In genomic region chr5:167730656-167731055, GRCh38 we compare ENCODE assay signal across 19 cellular contexts.
"Had no signal": no experiment of that assay in that cellular context is flagged by ENCODE, and none has a peak within 500 bp of the region (broad histone marks: within the 10 kb centered on the region; RNA-seq: fewer than 3 reads in every experiment).

No MANE protein-coding gene starts in this region.

- H3K4me1 Mint-ChIP-seq: activated B cell treated with CpG ODN at 0.5 μM for 24 hours; activated CD4-positive, alpha-beta T cell treated with anti-CD3 and anti-CD28 coated beads, Interleukin-2, amount 10 ng/mL, durations not matched to agents 24 days and 14 days; memory B cell had no signal

- H3K4me3 Mint-ChIP-seq: activated B cell treated with CpG ODN at 0.5 μM for 24 hours; activated CD4-positive, alpha-beta T cell treated with anti-CD3 and anti-CD28 coated beads, Interleukin-2, amount 10 ng/mL, durations not matched to agents 24 days and 14 days; activated naive CD8-positive, alpha-beta T cell; activated T-cell treated with anti-CD3 and anti-CD28 coated beads, Interleukin-2, amount 50 U/mL, for 72 hours; endodermal cell; memory B cell; natural killer cell treated with Interleukin-12 subunit alpha and Interleukin-12 subunit beta and Interleukin-15 and Interleukin-18, amount 100 ng/mL, for 72 hours had no signal

- H3K27me3 ChIP-seq: ascending aorta, cardiac muscle cell, dorsolateral prefrontal cortex, tibial artery had no signal

- H3K4me1 ChIP-seq: ascending aorta, left ventricle myocardium inferior, tibial artery had no signal

- DNase-seq: activated B cell treated with CpG ODN at 0.5 μM for 24 hours; activated CD4-positive, alpha-beta T cell treated with anti-CD3 and anti-CD28 coated beads, Interleukin-2, amount 10 ng/mL, durations not matched to agents 24 days and 14 days; activated CD8-positive, alpha-beta memory T cell treated with anti-CD3 and anti-CD28 coated beads, Interleukin-2, amount 50 U/mL, for 48 hours; activated gamma-delta T cell treated with Interleukin-2 at 50 U/mL for 16 hours; activated T-cell treated with anti-CD3 and anti-CD28 coated beads, Interleukin-2, amount 50 U/mL, for 72 hours; dorsolateral prefrontal cortex; endodermal cell; erythroblast; glutamatergic neuron; hypothalamus; left ventricle myocardium inferior; posterior cingulate gyrus; retina; tibial artery had no signal

- H3K9me3 ChIP-seq: ascending aorta, left ventricle myocardium inferior, tibial artery had no signal

- H3K36me3 Mint-ChIP-seq: activated naive CD8-positive, alpha-beta T cell; memory B cell; natural killer cell treated with Interleukin-12 subunit alpha and Interleukin-12 subunit beta and Interleukin-15 and Interleukin-18, amount 100 ng/mL, for 72 hours had no signal

- ATAC-seq: natural killer cell treated with Interleukin-12 subunit alpha and Interleukin-12 subunit beta and Interleukin-15 and Interleukin-18, amount 100 ng/mL, for 72 hours had no signal

- H3K4me3 ChIP-seq: ascending aorta, cardiac muscle cell, dorsolateral prefrontal cortex, left ventricle myocardium inferior, tibial artery had no signal

- H3K9me3 Mint-ChIP-seq: activated B cell treated with CpG ODN at 0.5 μM for 24 hours; activated CD4-positive, alpha-beta T cell treated with anti-CD3 and anti-CD28 coated beads, Interleukin-2, amount 10 ng/mL, durations not matched to agents 24 days and 14 days; activated T-cell treated with anti-CD3 and anti-CD28 coated beads, Interleukin-2, amount 50 U/mL, for 72 hours; endodermal cell; natural killer cell treated with Interleukin-12 subunit alpha and Interleukin-12 subunit beta and Interleukin-15 and Interleukin-18, amount 100 ng/mL, for 72 hours had no signal

- H3K27me3 Mint-ChIP-seq: activated B cell treated with CpG ODN at 0.5 μM for 24 hours; activated CD4-positive, alpha-beta T cell treated with anti-CD3 and anti-CD28 coated beads, Interleukin-2, amount 10 ng/mL, durations not matched to agents 24 days and 14 days; activated naive CD8-positive, alpha-beta T cell; memory B cell; natural killer cell treated with Interleukin-12 subunit alpha and Interleukin-12 subunit beta and Interleukin-15 and Interleukin-18, amount 100 ng/mL, for 72 hours had no signal

- H3K36me3 ChIP-seq: ascending aorta, cardiac muscle cell, left ventricle myocardium inferior, tibial artery had no signal

- H3K27ac Mint-ChIP-seq: activated B cell treated with CpG ODN at 0.5 μM for 24 hours; activated CD4-positive, alpha-beta T cell treated with anti-CD3 and anti-CD28 coated beads, Interleukin-2, amount 10 ng/mL, durations not matched to agents 24 days and 14 days; activated naive CD8-positive, alpha-beta T cell; activated T-cell treated with anti-CD3 and anti-CD28 coated beads, Interleukin-2, amount 50 U/mL, for 72 hours; endodermal cell; memory B cell; natural killer cell treated with Interleukin-12 subunit alpha and Interleukin-12 subunit beta and Interleukin-15 and Interleukin-18, amount 100 ng/mL, for 72 hours had no signal

- H3K27ac ChIP-seq: ascending aorta, cardiac muscle cell, left ventricle myocardium inferior, tibial artery had no signal
